ENCODE assay signal across 9 cellular contexts in genomic region chr2:136056077-136056688, GRCh38.
A peak's percentile ranks its signal among the peaks of the same experiment; 100 is the strongest.
DNase-seq lines count a peak whose midpoint lies in the region; ATAC-seq, FAIRE-seq and TF ChIP-seq lines count a peak whose summit lies in the region.
"Had no signal": no experiment of that assay in that cellular context is flagged by ENCODE, and none has a peak within 500 bp of the region (broad histone marks: within the 10 kb centered on the region; RNA-seq: fewer than 3 reads in every experiment).

No MANE protein-coding gene starts in this region.

- H3K27ac ChIP-seq in kidney (ENCODE audit: low read depth in 2 of 2, low read length in 2 of 2) (no peak overlapping the region), vagina (no peak overlapping the region)

- intact Hi-C loops in kidney (cut with DNase I) = no loop called here
- intact Hi-C loops in vagina (cut with DNase I) = no loop called here

- H3K4me3 ChIP-seq in kidney (ENCODE audit: low read length in 2 of 2) (no peak overlapping the region), vagina (no peak overlapping the region)

- H3K36me3 ChIP-seq in kidney (ENCODE audit: control insufficient read depth in 1 of 2, insufficient read depth in 2 of 2, low read length in 2 of 2) = no peaks in the 10 kb centered on the region
- H3K36me3 ChIP-seq in vagina = no peaks in the 10 kb centered on the region

- in situ Hi-C loops in GM13977 (cut with MboI; ENCODE audit: low pct_unique_long_range_greater_than_20kb, low sequenced_read_pairs, unreplicated experiment) = no loop called here

- H3K9me3 Mint-ChIP-seq in activated T-helper 17 cell treated with anti-CD3 and anti-CD28 coated beads, Interleukin-2, amount 50 U/mL, for 72 hours = peaks cover under 1% of the 10 kb centered on the region

- ATAC-seq in GM19468 (IDR thresholded peaks at IDR 0.05; ENCODE audit: extremely low read depth, unreplicated experiment) (peak; percentile 23), HG03432 (IDR thresholded peaks at IDR 0.05; ENCODE audit: unreplicated experiment) (peak; percentile 49)
- peak; percentile 51 for ATAC-seq in activated T-helper 17 cell treated with anti-CD3 and anti-CD28 coated beads, Interleukin-2, amount 50 U/mL, for 72 hours (replicated peaks)

- H3K27me3 Mint-ChIP-seq in activated T-helper 17 cell treated with anti-CD3 and anti-CD28 coated beads, Interleukin-2, amount 50 U/mL, for 72 hours = no peaks in the 10 kb centered on the region

- H3K4me1 Mint-ChIP-seq in activated T-helper 17 cell treated with anti-CD3 and anti-CD28 coated beads, Interleukin-2, amount 50 U/mL, for 72 hours = peaks cover 47% of the 10 kb centered on the region

- H3K4me3 Mint-ChIP-seq in activated T-helper 17 cell treated with anti-CD3 and anti-CD28 coated beads, Interleukin-2, amount 50 U/mL, for 72 hours = peak overlapping the region; percentile 59

- DNase-seq in GM13977 (ENCODE audit: low spot score) (peak; percentile 17), kidney (no peak), vagina (ENCODE audit: extremely low spot score in 2 of 2) (no peak), NCI-H2196 treated with DMSO at 0.1 percent for 48 hours (lab: John Stamatoyannopoulos, UW; ENCODE audit: unreplicated experiment) (no peak)
- no peak for DNase-seq in stimulated activated naive CD4-positive, alpha-beta T cell treated with Interleukin-2 at 50 U/mL for 16 hours (lab: John Stamatoyannopoulos, UW)
- DNase-seq: NCI-H226 had no signal

- H3K27me3 ChIP-seq in vagina = no peaks in the 10 kb centered on the region

- FAIRE-seq in kidney (lab: Jason Lieb, UNC) = no peak

- H3K36me3 Mint-ChIP-seq in activated T-helper 17 cell treated with anti-CD3 and anti-CD28 coated beads, Interleukin-2, amount 50 U/mL, for 72 hours (ENCODE audit: low read depth) = peaks cover 1% of the 10 kb centered on the region

- peak overlapping the region; percentile 87 for H3K27ac Mint-ChIP-seq in activated T-helper 17 cell treated with anti-CD3 and anti-CD28 coated beads, Interleukin-2, amount 50 U/mL, for 72 hours

- no peak for TF ChIP-seq POLR2A in vagina (IDR thresholded peaks at IDR 0.05)

- H3K4me1 ChIP-seq in kidney (ENCODE audit: control insufficient read depth in 1 of 2, insufficient read depth in 1 of 2, low read depth in 1 of 2, low read length in 2 of 2) (peaks cover 4 to 8% of the 10 kb centered on the region in 2 donors), vagina (no peaks in the 10 kb centered on the region)

- no peak for TF ChIP-seq CTCF in GM13977 (IDR thresholded peaks at IDR 0.05; ENCODE audit: extremely low read depth, insufficient read depth, missing control alignments)
- no peak for TF ChIP-seq CTCF in kidney (IDR thresholded peaks at IDR 0.05; ENCODE audit: borderline replicate concordance, extremely low read depth, insufficient read depth)
- TF ChIP-seq CTCF in vagina (IDR thresholded peaks at IDR 0.05) = no peak

- H3K9me3 ChIP-seq in kidney (ENCODE audit: control insufficient read depth in 1 of 2, low read length in 2 of 2) = no peaks in the 10 kb centered on the region
- H3K9me3 ChIP-seq in vagina = no peaks in the 10 kb centered on the region

- no peak overlapping the region for H3K9ac ChIP-seq in kidney (ENCODE audit: low read length in 2 of 2)
